ENCODE assay signal across 1 cellular context in genomic region chr22:19843107-19843856, GRCh38.
TF ChIP-seq lines count a peak whose summit lies in the region.

No MANE protein-coding gene starts in this region.

TF ChIP-seq in HepG2, 621 proteins besides CTCF, POLR2A, EP300 and RAD21:
- TF ChIP-seq ZBTB4 (CRISPR knock-in tag; IDR thresholded peaks at IDR 0.05; ENCODE audit: borderline replicate concordance) (no peak), ZNF30 (CRISPR knock-in tag; IDR thresholded peaks at IDR 0.05) (no peak), HNRNPK (IDR thresholded peaks at IDR 0.05; ENCODE audit: low read depth, low read length, poor library complexity, severe bottlenecking) (no peak), ELF1 (CRISPR knock-in tag; IDR thresholded peaks at IDR 0.05) (no peak), SMAD1 (CRISPR knock-in tag; IDR thresholded peaks at IDR 0.05; ENCODE audit: borderline replicate concordance, low read depth) (no peak), AGO2 (optimal IDR thresholded peaks at IDR 0.05; ENCODE audit: low read depth, low read length) (no peak), SNAPC5 (CRISPR knock-in tag; IDR thresholded peaks at IDR 0.05; ENCODE audit: borderline replicate concordance) (no peak), ZNF768 (CRISPR knock-in tag; IDR thresholded peaks at IDR 0.05) (no peak)
